8 cellular contexts compared by ENCODE assay signal in genomic region chrX:103630171-103630511, GRCh38. TPM values are rescaled to one million over a fixed set of nuclear protein-coding genes. Genes with fewer than 3 reads are reported as not detected.
DNase-seq lines count a peak whose midpoint lies in the region; ATAC-seq and TF ChIP-seq lines count a peak whose summit lies in the region.

No MANE protein-coding gene starts in this region.

- peak overlapping the region; percentile 79 for H3K27ac Mint-ChIP-seq in activated T-helper 17 cell treated with anti-CD3 and anti-CD28 coated beads, Interleukin-2, amount 50 U/mL, for 72 hours

- 24% methylated on average over 6 of the region's 6 CpGs for WGBS in SK-N-SH (ENCODE audit: low lambda C conversion rate)
- 11 to 39% (median 17%) methylated on average over 6 of the region's 6 CpGs for WGBS in stomach, 5 donors

- no peaks in the 10 kb centered on the region for H3K36me3 ChIP-seq in SK-N-SH (replicated peaks in 1 of 2; ENCODE audit: control insufficient read depth in 1 of 2, insufficient read depth in 2 of 2, low read length in 1 of 2)
- H3K36me3 ChIP-seq in stomach, result no peaks in the 10 kb centered on the region

- H3K27me3 Mint-ChIP-seq in activated T-helper 17 cell treated with anti-CD3 and anti-CD28 coated beads, Interleukin-2, amount 50 U/mL, for 72 hours, result no peaks in the 10 kb centered on the region

- peaks cover 14% of the 10 kb centered on the region for H3F3A ChIP-seq in SK-N-SH (replicated peaks; ENCODE audit: insufficient read depth)

- H3K36me3 Mint-ChIP-seq in activated T-helper 17 cell treated with anti-CD3 and anti-CD28 coated beads, Interleukin-2, amount 50 U/mL, for 72 hours (ENCODE audit: low read depth), result peaks cover 6% of the 10 kb centered on the region

- peaks cover 1 to 3% of the 10 kb centered on the region in 2 experiments; a peak in 3 of 4 replicates for H3K4me1 ChIP-seq in SK-N-SH (ENCODE audit: control insufficient read depth in 1 of 2, insufficient read depth in 2 of 2, low read depth in 1 of 2, low read length in 1 of 2)
- H3K4me1 ChIP-seq in stomach, result peaks cover 0 to 28% (median 7%) of the 10 kb centered on the region in 4 donors

- ATAC-seq in SK-N-SH treated with all-trans-retinoic acid at 6 μM for 48 hours, result no peak
- no peak for ATAC-seq in activated T-helper 17 cell treated with anti-CD3 and anti-CD28 coated beads, Interleukin-2, amount 50 U/mL, for 72 hours (replicated peaks)
- ATAC-seq in left colon, result no peak

- H2AFZ ChIP-seq in SK-N-SH (ENCODE audit: low read depth), result peak overlapping the region; percentile 60; the same call in 1 of the 2 replicates

- peaks cover 12% of the 10 kb centered on the region for H3K4me1 Mint-ChIP-seq in activated T-helper 17 cell treated with anti-CD3 and anti-CD28 coated beads, Interleukin-2, amount 50 U/mL, for 72 hours

- CTCF ChIA-PET in SK-N-SH (lab: Yijun Ruan, JAX), result interaction anchor here (0.5 to 1.9 kb wide), 27 partner anchors 8 to 274 kb away, joined by 3 to 13 read pairs (median 3); partner anchors contain the start of genes MORF4L2, TCEAL3 and TCEAL9

- DNase-seq in SK-N-SH (no peak), stomach (no peak), SIG-M5 treated with dmso at 0.1 percent for 504 hours (lab: John Stamatoyannopoulos, UW; ENCODE audit: unreplicated experiment) (no peak), left colon (no peak)
- DNase-seq in activated effector memory CD4-positive, alpha-beta T cell treated with Interleukin-2 at 50 U/mL for 16 hours, result no peak

- no peaks in the 10 kb centered on the region for H3K9me2 ChIP-seq in SK-N-SH

- no peaks in the 10 kb centered on the region for H4K20me1 ChIP-seq in SK-N-SH (ENCODE audit: insufficient read depth)

- no peaks in the 10 kb centered on the region; the same call in 1 of the 2 replicates for H3K27me3 ChIP-seq in SK-N-SH (ENCODE audit: insufficient read depth)
- H3K27me3 ChIP-seq in stomach, result peaks cover 0 to 5% (median 0%) of the 10 kb centered on the region in 3 donors

- TF ChIP-seq RAD21 in SK-N-SH (IDR thresholded peaks at IDR 0.05; ENCODE audit: low read length), result no peak

- H3K4me3 ChIP-seq in SK-N-SH (ENCODE audit: low read depth in 2 of 2, low read length in 1 of 2) (peak overlapping the region; percentile 62 to 67), iPS-18c (ENCODE audit: insufficient read depth, low read depth, low read length) (peak overlapping the region; percentile 88), stomach (peak overlapping the region; percentile 59 to 71 (median 66))

- peak overlapping the region; percentile 79 for H3K9ac ChIP-seq in SK-N-SH

- no peak for TF ChIP-seq POLR2A in stomach (IDR thresholded peaks at IDR 0.05)

- POLR2A ChIA-PET in SK-N-SH (lab: Yijun Ruan, JAX), result interaction anchor here (0.5 to 1.9 kb wide), 3 partner anchors 9 to 57 kb away, joined by 3 to 7 read pairs (median 7); partner anchors contain the start of gene MORF4L2

- TF ChIP-seq CTCF in SK-N-SH (IDR thresholded peaks at IDR 0.05) (no peak), stomach (IDR thresholded peaks at IDR 0.05) (no peak)

- no peaks in the 10 kb centered on the region for H3K9me3 Mint-ChIP-seq in activated T-helper 17 cell treated with anti-CD3 and anti-CD28 coated beads, Interleukin-2, amount 50 U/mL, for 72 hours

- peak overlapping the region; percentile 83 for H3K4me3 Mint-ChIP-seq in activated T-helper 17 cell treated with anti-CD3 and anti-CD28 coated beads, Interleukin-2, amount 50 U/mL, for 72 hours

- peak overlapping the region; percentile 82 for H3K4me2 ChIP-seq in SK-N-SH

- peaks cover 6% of the 10 kb centered on the region; the same call in 1 of the 2 replicates for H3K79me2 ChIP-seq in SK-N-SH (ENCODE audit: insufficient read depth)

- intact Hi-C loops in stomach (cut with DNase I; ENCODE audit: low total_unique reads), result no loop called here
- intact Hi-C loops in left colon (cut with DNase I, micrococcal nuclease), result no loop called here

- TF ChIP-seq EP300 in SK-N-SH (IDR thresholded peaks at IDR 0.05; ENCODE audit: borderline replicate concordance in 1 of 2, low read depth in 1 of 2, low read length in 1 of 2) (no peak), stomach (IDR thresholded peaks at IDR 0.05) (no peak)

- H3K27ac ChIP-seq in SK-N-SH (ENCODE audit: low read depth in 2 of 2, low read length in 1 of 2) (peak overlapping the region; percentile 86 to 92), stomach (peak overlapping the region; percentile 76 to 93 (median 90))

- H3K9me3 ChIP-seq in SK-N-SH (no peaks in the 10 kb centered on the region), iPS-18c (ENCODE audit: control insufficient read depth, insufficient read depth, low read length) (no peaks in the 10 kb centered on the region), stomach (no peaks in the 10 kb centered on the region)

TF ChIP-seq in SK-N-SH, 30 proteins besides CTCF, POLR2A, EP300 and RAD21 (continues in another document):
- TF ChIP-seq PBX3 (IDR thresholded peaks at IDR 0.05) (no peak), FOXJ3 (CRISPR knock-in tag; IDR thresholded peaks at IDR 0.05) (no peak), TEAD4 (IDR thresholded peaks at IDR 0.05; ENCODE audit: borderline replicate concordance, insufficient read depth) (no peak), POLR2AphosphoS5 (IDR thresholded peaks at IDR 0.05; ENCODE audit: low read depth, low read length) (no peak), SMC3 (IDR thresholded peaks at IDR 0.05; ENCODE audit: low read depth, low read length) (no peak)

TF ChIP-seq in SK-N-SH treated with all-trans-retinoic acid at 6 μM for 48 hours, 23 proteins besides CTCF, POLR2A, EP300 and RAD21:
- TF ChIP-seq, protein P1, sequence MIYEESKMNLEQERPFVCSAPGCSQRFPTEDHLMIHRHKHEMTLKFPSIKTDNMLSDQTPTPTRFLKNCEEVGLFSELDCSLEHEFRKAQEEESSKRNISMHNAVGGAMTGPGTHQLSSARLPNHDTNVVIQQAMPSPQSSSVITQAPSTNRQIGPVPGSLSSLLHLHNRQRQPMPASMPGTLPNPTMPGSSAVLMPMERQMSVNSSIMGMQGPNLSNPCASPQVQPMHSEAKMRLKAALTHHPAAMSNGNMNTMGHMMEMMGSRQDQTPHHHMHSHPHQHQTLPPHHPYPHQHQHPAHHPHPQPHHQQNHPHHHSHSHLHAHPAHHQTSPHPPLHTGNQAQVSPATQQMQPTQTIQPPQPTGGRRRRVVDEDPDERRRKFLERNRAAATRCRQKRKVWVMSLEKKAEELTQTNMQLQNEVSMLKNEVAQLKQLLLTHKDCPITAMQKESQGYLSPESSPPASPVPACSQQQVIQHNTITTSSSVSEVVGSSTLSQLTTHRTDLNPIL (CRISPR knock-in tag; IDR thresholded peaks at IDR 0.05; ENCODE audit: low read depth), result no peak
- TF ChIP-seq CSDC2 (CRISPR knock-in tag; IDR thresholded peaks at IDR 0.05), result no peak
- TF ChIP-seq ZNF8 (CRISPR knock-in tag; IDR thresholded peaks at IDR 0.05), result no peak
- TF ChIP-seq ZFP30 (CRISPR knock-in tag; IDR thresholded peaks at IDR 0.05), result no peak
- no peak for TF ChIP-seq OSR1 (CRISPR knock-in tag; IDR thresholded peaks at IDR 0.05)
- no peak for TF ChIP-seq ISL1 (CRISPR knock-in tag; IDR thresholded peaks at IDR 0.05)

RNA-seq across cellular contexts. Expression of gene TCEAL1, which starts 1.4 kb away (rescaled TPM):
- polyA plus RNA-seq in SK-N-SH (2012; rRNA removed) (22.1 and 27.9 TPM in 2 replicates), stomach (10 to 100 TPM; 40.5 to 44.6 (median 43.1) TPM)
- polyA plus RNA-seq in SK-N-SH (2012; cell fraction: cytosol; rRNA removed), result 29.4 and 33.1 TPM in 2 replicates
- polyA plus RNA-seq in SK-N-SH (2012; cell fraction: nucleus; rRNA removed), result 34.1 and 41.4 TPM in 2 replicates
- total RNA-seq in activated T-helper 17 cell treated with anti-CD3 and anti-CD28 coated beads, Interleukin-2, amount 50 U/mL, for 72 hours, result 1 to 10 TPM; 6.0 to 9.3 TPM
- total RNA-seq in stomach (100 to 1,000 TPM in 1 of 5 donors, 10 to 100 TPM in 3, 1 to 10 TPM in 1; 2.9 to 183 (median 43.9) TPM), left colon (10 to 100 TPM; 10.2 to 17.8 TPM)

RNA-seq across cellular contexts. Expression of gene TCEAL3, which starts 22.4 kb away (rescaled TPM):
- polyA plus RNA-seq in SK-N-SH (2012; rRNA removed) (20.6 and 26.7 TPM in 2 replicates), stomach (10 to 100 TPM; 42.2 to 57.3 (median 56.3) TPM)
- polyA plus RNA-seq in SK-N-SH (2012; cell fraction: cytosol; rRNA removed), result 34.8 and 52.4 TPM in 2 replicates
- polyA plus RNA-seq in SK-N-SH (2012; cell fraction: nucleus; rRNA removed), result 6.4 TPM in 2 replicates
- total RNA-seq in activated T-helper 17 cell treated with anti-CD3 and anti-CD28 coated beads, Interleukin-2, amount 50 U/mL, for 72 hours, result 1 to 10 TPM; 4.1 to 9.1 TPM
- total RNA-seq in stomach (10 to 100 TPM; 16.3 to 33.6 (median 22.8) TPM), left colon (1 to 10 TPM; 7.3 to 8.3 TPM)

RNA-seq across cellular contexts. Expression of gene TCEAL4, which starts 44.8 kb away (rescaled TPM):
- 39.1 and 40.9 TPM in 2 replicates for polyA plus RNA-seq in SK-N-SH (2012; rRNA removed)
- 51.1 and 77.7 TPM in 2 replicates for polyA plus RNA-seq in SK-N-SH (2012; cell fraction: cytosol; rRNA removed)
- 33.1 and 36.4 TPM in 2 replicates for polyA plus RNA-seq in SK-N-SH (2012; cell fraction: nucleus; rRNA removed)
- total RNA-seq in activated T-helper 17 cell treated with anti-CD3 and anti-CD28 coated beads, Interleukin-2, amount 50 U/mL, for 72 hours, result 10 to 100 TPM in 1 of 2 donors, 1 to 10 TPM in 1; 9.9 to 14.1 TPM
- total RNA-seq in stomach, result 100 to 1,000 TPM in 2 of 5 donors, 10 to 100 TPM in 2, 1 to 10 TPM in 1; 5.8 to 247 (median 59.8) TPM
- 100 to 1,000 TPM; 174 to 247 (median 186) TPM for polyA plus RNA-seq in stomach
- total RNA-seq in left colon, result 10 to 100 TPM; 20.1 to 23.2 TPM

RNA-seq across cellular contexts. Expression of gene MORF4L2, which starts 56.4 kb away (rescaled TPM):
- polyA plus RNA-seq in SK-N-SH (2012; rRNA removed) (221 and 363 TPM in 2 replicates), stomach (100 to 1,000 TPM; 167 to 268 (median 259) TPM)
- polyA plus RNA-seq in SK-N-SH (2012; cell fraction: cytosol; rRNA removed), result 371 and 379 TPM in 2 replicates
- polyA plus RNA-seq in SK-N-SH (2012; cell fraction: nucleus; rRNA removed), result 134 and 267 TPM in 2 replicates
- total RNA-seq in activated T-helper 17 cell treated with anti-CD3 and anti-CD28 coated beads, Interleukin-2, amount 50 U/mL, for 72 hours, result 100 to 1,000 TPM; 181 to 247 TPM
- total RNA-seq in stomach (100 to 1,000 TPM; 104 to 441 (median 238) TPM), left colon (100 to 1,000 TPM; 168 to 172 TPM)
